1 cellular context compared by ENCODE assay signal in the genomic region with DNA sequence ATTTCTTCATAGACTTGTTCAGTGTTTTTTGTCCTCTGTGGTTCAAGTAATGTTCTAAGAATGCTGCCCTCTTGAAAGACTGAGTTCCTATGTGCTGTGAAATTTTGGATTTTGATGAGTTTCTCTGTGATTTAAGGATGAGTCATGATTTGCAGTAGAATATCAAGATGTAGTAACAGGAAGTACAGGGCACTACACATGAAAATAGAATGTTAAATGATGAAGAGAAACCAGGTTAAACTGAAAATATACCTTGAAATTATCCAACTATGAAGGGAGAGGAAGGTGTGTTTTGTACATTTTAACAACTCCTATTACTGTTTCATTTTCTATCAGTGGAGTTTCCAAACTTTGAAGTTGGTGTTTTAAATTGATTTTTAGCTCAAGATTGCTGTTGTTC.
TF ChIP-seq lines count a peak whose summit lies in the region.

No MANE protein-coding gene starts in this region.

TF ChIP-seq in HepG2, 621 proteins besides CTCF, POLR2A, EP300 and RAD21:
- TF ChIP-seq, protein P1, sequence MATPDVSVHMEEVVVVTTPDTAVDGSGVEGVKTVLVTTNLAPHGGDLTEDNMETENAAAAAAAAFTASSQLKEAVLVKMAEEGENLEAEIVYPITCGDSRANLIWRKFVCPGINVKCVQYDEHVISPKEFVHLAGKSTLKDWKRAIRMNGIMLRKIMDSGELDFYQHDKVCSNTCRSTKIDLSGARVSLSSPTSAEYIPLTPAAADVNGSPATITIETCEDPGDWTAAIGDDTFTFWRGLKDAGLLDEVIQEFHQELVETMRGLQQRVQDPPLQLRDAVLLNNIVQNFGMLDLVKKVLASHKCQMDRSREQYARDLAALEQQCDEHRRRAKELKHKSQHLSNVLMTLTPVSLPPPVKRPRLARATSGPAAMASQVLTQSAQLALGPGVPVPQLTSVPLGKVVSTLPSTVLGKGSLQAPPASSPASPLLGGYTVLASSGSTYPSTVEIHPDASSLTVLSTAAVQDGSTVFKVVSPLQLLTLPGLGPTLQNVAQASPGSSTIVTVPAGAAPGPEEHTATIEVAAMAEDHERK (CRISPR knock-in tag; IDR thresholded peaks at IDR 0.05; ENCODE audit: low read depth), result no peak
- TF ChIP-seq GPN1 (CRISPR knock-in tag; IDR thresholded peaks at IDR 0.05; ENCODE audit: borderline replicate concordance), result no peak
- TF ChIP-seq, protein P2, sequence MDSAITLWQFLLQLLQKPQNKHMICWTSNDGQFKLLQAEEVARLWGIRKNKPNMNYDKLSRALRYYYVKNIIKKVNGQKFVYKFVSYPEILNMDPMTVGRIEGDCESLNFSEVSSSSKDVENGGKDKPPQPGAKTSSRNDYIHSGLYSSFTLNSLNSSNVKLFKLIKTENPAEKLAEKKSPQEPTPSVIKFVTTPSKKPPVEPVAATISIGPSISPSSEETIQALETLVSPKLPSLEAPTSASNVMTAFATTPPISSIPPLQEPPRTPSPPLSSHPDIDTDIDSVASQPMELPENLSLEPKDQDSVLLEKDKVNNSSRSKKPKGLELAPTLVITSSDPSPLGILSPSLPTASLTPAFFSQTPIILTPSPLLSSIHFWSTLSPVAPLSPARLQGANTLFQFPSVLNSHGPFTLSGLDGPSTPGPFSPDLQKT (CRISPR knock-in tag; IDR thresholded peaks at IDR 0.05; ENCODE audit: borderline replicate concordance), result no peak
- TF ChIP-seq CREM (IDR thresholded peaks at IDR 0.05), result no peak
- TF ChIP-seq CREM (CRISPR knock-in tag; IDR thresholded peaks at IDR 0.05), result no peak
- TF ChIP-seq, protein P3, sequence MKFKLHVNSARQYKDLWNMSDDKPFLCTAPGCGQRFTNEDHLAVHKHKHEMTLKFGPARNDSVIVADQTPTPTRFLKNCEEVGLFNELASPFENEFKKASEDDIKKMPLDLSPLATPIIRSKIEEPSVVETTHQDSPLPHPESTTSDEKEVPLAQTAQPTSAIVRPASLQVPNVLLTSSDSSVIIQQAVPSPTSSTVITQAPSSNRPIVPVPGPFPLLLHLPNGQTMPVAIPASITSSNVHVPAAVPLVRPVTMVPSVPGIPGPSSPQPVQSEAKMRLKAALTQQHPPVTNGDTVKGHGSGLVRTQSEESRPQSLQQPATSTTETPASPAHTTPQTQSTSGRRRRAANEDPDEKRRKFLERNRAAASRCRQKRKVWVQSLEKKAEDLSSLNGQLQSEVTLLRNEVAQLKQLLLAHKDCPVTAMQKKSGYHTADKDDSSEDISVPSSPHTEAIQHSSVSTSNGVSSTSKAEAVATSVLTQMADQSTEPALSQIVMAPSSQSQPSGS (CRISPR knock-in tag; IDR thresholded peaks at IDR 0.05), result no peak
- TF ChIP-seq ZNF850 (CRISPR knock-in tag; conservative IDR thresholded peaks at IDR 0.05), result no peak
- no peak for TF ChIP-seq ETV5 (CRISPR knock-in tag; IDR thresholded peaks at IDR 0.05; ENCODE audit: borderline replicate concordance)
- no peak for TF ChIP-seq SNRNP70 (IDR thresholded peaks at IDR 0.05; ENCODE audit: low read depth, low read length)
- no peak for TF ChIP-seq CBX5 (CRISPR knock-in tag; IDR thresholded peaks at IDR 0.05; ENCODE audit: borderline replicate concordance)
- TF ChIP-seq, protein P4, sequence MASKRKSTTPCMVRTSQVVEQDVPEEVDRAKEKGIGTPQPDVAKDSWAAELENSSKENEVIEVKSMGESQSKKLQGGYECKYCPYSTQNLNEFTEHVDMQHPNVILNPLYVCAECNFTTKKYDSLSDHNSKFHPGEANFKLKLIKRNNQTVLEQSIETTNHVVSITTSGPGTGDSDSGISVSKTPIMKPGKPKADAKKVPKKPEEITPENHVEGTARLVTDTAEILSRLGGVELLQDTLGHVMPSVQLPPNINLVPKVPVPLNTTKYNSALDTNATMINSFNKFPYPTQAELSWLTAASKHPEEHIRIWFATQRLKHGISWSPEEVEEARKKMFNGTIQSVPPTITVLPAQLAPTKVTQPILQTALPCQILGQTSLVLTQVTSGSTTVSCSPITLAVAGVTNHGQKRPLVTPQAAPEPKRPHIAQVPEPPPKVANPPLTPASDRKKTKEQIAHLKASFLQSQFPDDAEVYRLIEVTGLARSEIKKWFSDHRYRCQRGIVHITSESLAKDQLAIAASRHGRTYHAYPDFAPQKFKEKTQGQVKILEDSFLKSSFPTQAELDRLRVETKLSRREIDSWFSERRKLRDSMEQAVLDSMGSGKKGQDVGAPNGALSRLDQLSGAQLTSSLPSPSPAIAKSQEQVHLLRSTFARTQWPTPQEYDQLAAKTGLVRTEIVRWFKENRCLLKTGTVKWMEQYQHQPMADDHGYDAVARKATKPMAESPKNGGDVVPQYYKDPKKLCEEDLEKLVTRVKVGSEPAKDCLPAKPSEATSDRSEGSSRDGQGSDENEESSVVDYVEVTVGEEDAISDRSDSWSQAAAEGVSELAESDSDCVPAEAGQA (IDR thresholded peaks at IDR 0.05; ENCODE audit: low read depth), result no peak
- TF ChIP-seq, protein P4 (CRISPR knock-in tag; IDR thresholded peaks at IDR 0.05; ENCODE audit: borderline replicate concordance), result no peak
- no peak for TF ChIP-seq POGZ (CRISPR knock-in tag; IDR thresholded peaks at IDR 0.05)
- no peak for TF ChIP-seq ATM (IDR thresholded peaks at IDR 0.05; ENCODE audit: borderline replicate concordance)
- TF ChIP-seq ZNF207 (IDR thresholded peaks at IDR 0.05; ENCODE audit: borderline replicate concordance), result no peak
